ENCODE assay signal across 1 cellular context in the genomic region with DNA sequence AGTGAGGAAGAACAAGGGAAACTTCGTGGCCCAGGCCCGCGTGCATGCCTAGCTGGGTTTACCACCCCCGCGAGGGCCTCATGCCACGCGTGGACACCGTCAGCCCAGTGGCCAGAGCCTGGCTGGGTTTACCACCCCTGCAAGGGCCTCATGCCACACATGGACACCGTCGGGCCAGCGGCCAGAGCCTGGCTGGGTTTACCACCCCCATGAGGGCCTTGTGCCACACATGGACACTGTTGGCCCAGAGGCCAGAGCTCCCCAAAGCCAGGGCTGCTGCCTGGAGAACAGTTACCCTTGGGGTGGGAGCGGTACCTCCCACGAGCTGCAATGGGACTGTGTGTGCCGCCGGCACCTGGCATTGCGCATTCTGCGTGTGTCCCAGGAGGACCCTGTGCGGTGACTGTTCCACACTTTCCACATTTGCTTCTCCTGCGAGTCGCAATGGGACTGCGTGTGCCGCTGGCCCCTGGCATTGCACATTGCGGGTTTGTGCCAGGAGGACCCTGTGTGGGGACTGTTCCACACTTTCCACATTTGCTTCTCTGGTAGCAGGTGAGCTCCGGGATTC.
TF ChIP-seq lines count a peak whose summit lies in the region.

No MANE protein-coding gene starts in this region.

TF ChIP-seq in HepG2, 621 proteins besides CTCF, POLR2A, EP300 and RAD21 (continued from another document):
- TF ChIP-seq, protein P1, sequence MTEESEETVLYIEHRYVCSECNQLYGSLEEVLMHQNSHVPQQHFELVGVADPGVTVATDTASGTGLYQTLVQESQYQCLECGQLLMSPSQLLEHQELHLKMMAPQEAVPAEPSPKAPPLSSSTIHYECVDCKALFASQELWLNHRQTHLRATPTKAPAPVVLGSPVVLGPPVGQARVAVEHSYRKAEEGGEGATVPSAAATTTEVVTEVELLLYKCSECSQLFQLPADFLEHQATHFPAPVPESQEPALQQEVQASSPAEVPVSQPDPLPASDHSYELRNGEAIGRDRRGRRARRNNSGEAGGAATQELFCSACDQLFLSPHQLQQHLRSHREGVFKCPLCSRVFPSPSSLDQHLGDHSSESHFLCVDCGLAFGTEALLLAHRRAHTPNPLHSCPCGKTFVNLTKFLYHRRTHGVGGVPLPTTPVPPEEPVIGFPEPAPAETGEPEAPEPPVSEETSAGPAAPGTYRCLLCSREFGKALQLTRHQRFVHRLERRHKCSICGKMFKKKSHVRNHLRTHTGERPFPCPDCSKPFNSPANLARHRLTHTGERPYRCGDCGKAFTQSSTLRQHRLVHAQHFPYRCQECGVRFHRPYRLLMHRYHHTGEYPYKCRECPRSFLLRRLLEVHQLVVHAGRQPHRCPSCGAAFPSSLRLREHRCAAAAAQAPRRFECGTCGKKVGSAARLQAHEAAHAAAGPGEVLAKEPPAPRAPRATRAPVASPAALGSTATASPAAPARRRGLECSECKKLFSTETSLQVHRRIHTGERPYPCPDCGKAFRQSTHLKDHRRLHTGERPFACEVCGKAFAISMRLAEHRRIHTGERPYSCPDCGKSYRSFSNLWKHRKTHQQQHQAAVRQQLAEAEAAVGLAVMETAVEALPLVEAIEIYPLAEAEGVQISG (CRISPR knock-in tag; IDR thresholded peaks at IDR 0.05): no peak
- no peak for TF ChIP-seq SNRNP70 (IDR thresholded peaks at IDR 0.05; ENCODE audit: low read depth, low read length)
- TF ChIP-seq DNMT1 (CRISPR knock-in tag; IDR thresholded peaks at IDR 0.05): no peak
- no peak for TF ChIP-seq ARNT2 (CRISPR knock-in tag; IDR thresholded peaks at IDR 0.05; ENCODE audit: low read depth)
- no peak for TF ChIP-seq ZFP90 (CRISPR knock-in tag; IDR thresholded peaks at IDR 0.05; ENCODE audit: borderline replicate concordance)
- TF ChIP-seq, protein P2, sequence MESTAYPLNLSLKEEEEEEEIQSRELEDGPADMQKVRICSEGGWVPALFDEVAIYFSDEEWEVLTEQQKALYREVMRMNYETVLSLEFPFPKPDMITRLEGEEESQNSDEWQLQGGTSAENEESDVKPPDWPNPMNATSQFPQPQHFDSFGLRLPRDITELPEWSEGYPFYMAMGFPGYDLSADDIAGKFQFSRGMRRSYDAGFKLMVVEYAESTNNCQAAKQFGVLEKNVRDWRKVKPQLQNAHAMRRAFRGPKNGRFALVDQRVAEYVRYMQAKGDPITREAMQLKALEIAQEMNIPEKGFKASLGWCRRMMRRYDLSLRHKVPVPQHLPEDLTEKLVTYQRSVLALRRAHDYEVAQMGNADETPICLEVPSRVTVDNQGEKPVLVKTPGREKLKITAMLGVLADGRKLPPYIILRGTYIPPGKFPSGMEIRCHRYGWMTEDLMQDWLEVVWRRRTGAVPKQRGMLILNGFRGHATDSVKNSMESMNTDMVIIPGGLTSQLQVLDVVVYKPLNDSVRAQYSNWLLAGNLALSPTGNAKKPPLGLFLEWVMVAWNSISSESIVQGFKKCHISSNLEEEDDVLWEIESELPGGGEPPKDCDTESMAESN (CRISPR knock-in tag; conservative IDR thresholded peaks at IDR 0.05): no peak
- TF ChIP-seq POLR2AphosphoS2 (IDR thresholded peaks at IDR 0.05; ENCODE audit: low read depth, low read length): no peak
- TF ChIP-seq ZNF251 (CRISPR knock-in tag; IDR thresholded peaks at IDR 0.05): no peak
TF ChIP-seq in HepG2: peak in this region for 0.
